12 cellular contexts compared by ENCODE assay signal in the genomic region with DNA sequence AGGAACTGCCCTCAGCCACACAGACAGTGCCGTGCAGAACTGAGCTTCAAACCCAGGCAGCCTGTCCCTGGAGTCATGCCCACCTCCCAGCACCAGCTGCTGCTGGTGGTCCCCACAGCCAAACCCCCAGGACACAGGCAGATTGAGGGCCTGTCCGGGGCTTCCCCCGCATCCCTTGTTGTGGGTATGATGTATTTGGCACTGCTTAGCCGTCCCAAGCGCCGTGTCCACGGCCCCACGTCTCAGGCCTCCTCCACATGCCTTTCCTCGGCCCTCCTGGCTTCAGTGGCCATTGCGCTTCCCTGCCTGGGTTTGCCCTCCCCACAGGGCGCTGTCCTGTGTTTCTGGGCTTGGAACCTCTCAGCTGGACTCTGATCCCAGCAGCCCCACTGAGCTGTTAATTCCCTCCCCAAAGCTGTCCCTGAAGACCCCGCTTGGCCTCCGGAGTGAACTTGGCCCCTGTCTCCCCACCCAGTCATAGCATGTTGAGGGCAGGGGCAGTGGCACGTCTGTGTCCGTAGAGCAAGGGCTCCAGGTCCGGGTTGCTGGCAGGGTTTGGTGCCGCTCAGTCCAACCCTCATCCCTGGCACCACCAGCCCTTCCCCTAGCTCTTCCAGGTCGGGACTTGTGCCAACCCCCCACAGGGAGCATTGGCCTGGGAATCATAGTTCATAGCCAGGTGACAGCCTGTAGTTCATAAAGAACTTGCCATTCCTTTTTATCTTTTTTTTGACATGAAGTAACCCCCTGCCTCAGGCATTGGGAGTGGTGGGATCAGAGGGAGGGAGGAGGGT.
"Had no signal": no experiment of that assay in that cellular context is flagged by ENCODE, and none has a peak within 500 bp of the region (broad histone marks: within the 10 kb centered on the region; RNA-seq: fewer than 3 reads in every experiment).

No MANE protein-coding gene starts in this region.

- H3K4me3 ChIP-seq: dorsolateral prefrontal cortex had no signal

- H3K27me3 ChIP-seq: dorsolateral prefrontal cortex had no signal

- ATAC-seq: activated CD4-positive, CD25-positive, alpha-beta regulatory T cell treated with anti-CD3 and anti-CD28 coated beads, Interleukin-2, amount 50 U/mL, for 24 hours; stimulated activated memory B cell treated with anti-CD40 and anti-IgM and Interleukin-4, amounts not matched to agents 10 μg/mL and 1 μg/mL and 100 μg/mL, for 72 hours had no signal

- DNase-seq: activated CD4-positive, alpha-beta T cell treated with anti-CD3 and anti-CD28 coated beads, Interleukin-2, amount 50 U/mL, for 1 hour; activated CD8-positive, alpha-beta memory T cell treated with anti-CD3 and anti-CD28 coated beads for 24 hours; activated naive CD4-positive, alpha-beta T cell treated with Interleukin-2 at 50 U/mL for 16 hours; erythroblast; kidney; occipital lobe; stimulated activated CD4-positive, alpha-beta T cell treated with anti-CD3 and anti-CD28 coated beads, Interleukin-2, amount 100 ng/mL, for 48 hours; T-helper 1 cell; T1000 had no signal
